ENCODE assay signal across 8 cellular contexts in the genomic region with DNA sequence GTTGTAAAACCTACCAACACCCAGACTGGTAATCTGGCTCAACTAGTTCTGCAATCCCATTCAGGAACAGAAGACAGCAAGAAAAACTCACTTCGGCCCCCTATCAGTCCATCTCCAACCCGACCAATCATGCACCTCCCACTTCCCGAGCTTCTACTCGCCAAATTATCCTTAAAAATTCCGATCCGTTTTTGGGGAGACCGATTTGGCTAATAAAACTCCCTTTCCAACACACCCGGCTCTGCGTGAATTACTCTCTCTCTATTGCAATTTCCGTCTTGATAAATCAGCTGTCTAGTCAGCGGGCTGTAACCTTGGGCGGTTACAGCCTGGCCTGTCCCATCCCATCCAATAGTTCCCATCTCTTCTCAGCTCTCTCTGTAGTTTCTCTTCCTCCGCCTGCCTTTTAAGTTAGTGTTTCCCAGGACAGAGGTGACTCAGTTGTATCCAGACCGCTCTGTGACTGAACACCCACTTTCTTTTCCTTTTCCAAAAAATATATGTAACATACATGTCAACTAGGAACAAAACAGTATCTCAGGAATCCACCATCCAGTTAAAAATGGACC. TPM values are rescaled to one million over a fixed set of nuclear protein-coding genes. Genes with fewer than 3 reads are reported as not detected.
DNase-seq lines count a peak whose midpoint lies in the region; ATAC-seq, FAIRE-seq and TF ChIP-seq lines count a peak whose summit lies in the region.

No MANE protein-coding gene starts in this region.

- H3K4me1 Mint-ChIP-seq in stimulated activated naive CD8-positive, alpha-beta T cell treated with anti-CD3 and anti-CD28 coated beads, Interleukin-15, amount 100 ng/mL, for 72 hours, result peaks cover 64% of the 10 kb centered on the region

- H3K4me3 Mint-ChIP-seq in stimulated activated naive CD8-positive, alpha-beta T cell treated with anti-CD3 and anti-CD28 coated beads, Interleukin-15, amount 100 ng/mL, for 72 hours, result peak overlapping the region; percentile 80 to 97

- peak overlapping the region; percentile 94 for H3K4me3 ChIP-seq in AG10803 (ENCODE audit: low read length)
- peak overlapping the region; percentile 85 for H3K4me3 ChIP-seq in SJCRH30
- H3K4me3 ChIP-seq in right lobe of liver, result peak overlapping the region; percentile 77 to 92 (median 88)

- H3K4me1 ChIP-seq in SJCRH30 (no peaks in the 10 kb centered on the region), right lobe of liver (peaks cover 0 to 29% (median 3%) of the 10 kb centered on the region in 4 donors)

- no peaks in the 10 kb centered on the region for H3K9me3 ChIP-seq in SJCRH30 (replicated peaks)
- H3K9me3 ChIP-seq in right lobe of liver, result no peaks in the 10 kb centered on the region

- H3K27me3 ChIP-seq in SJCRH30, result no peaks in the 10 kb centered on the region
- no peaks in the 10 kb centered on the region for H3K27me3 ChIP-seq in right lobe of liver

- TF ChIP-seq POLR2A in GM12891 (IDR thresholded peaks at IDR 0.05; ENCODE audit: low read depth, low read length), result 0 out of 2 replicates have a peak, but pooled peaks have one; percentile 14
- TF ChIP-seq POLR2A in right lobe of liver (IDR thresholded peaks at IDR 0.05), result no peak

- intact Hi-C loops in right lobe of liver (cut with DNase I), result no loop called here

- no peaks in the 10 kb centered on the region for H3K27me3 Mint-ChIP-seq in stimulated activated naive CD8-positive, alpha-beta T cell treated with anti-CD3 and anti-CD28 coated beads, Interleukin-15, amount 100 ng/mL, for 72 hours

- no peaks in the 10 kb centered on the region; the same call in 1 of the 2 replicates for H3K36me3 ChIP-seq in SJCRH30
- H3K36me3 ChIP-seq in right lobe of liver, result no peaks in the 10 kb centered on the region

- FAIRE-seq in GM12891 (lab: Jason Lieb, UNC), result peak; percentile 13

- WGBS in right lobe of liver (ENCODE audit: insufficient coverage, low coverage, low lambda C conversion rate, missing lambda C conversion rate), result 2% methylated on average over 14 of the region's 14 CpGs

- ATAC-seq in HG03432 (IDR thresholded peaks at IDR 0.05; ENCODE audit: unreplicated experiment), result peak; percentile 10
- peak; percentile 39 to 61 (median 57) for ATAC-seq in right lobe of liver
- peak; percentile 35 for ATAC-seq in stimulated activated naive CD8-positive, alpha-beta T cell treated with anti-CD3 and anti-CD28 coated beads, Interleukin-15, amount 100 ng/mL, for 72 hours
- ATAC-seq in GM18868 (IDR thresholded peaks at IDR 0.05; ENCODE audit: unreplicated experiment), result no peak

- DNase-seq in AG10803 (ENCODE audit: low read depth) (peak; percentile 66), GM12891 (ENCODE audit: insufficient read length, low spot score) (no peak), SJCRH30 (peak in 1 of 2 experiments; percentile 60), dedifferentiated amniotic fluid mesenchymal stem cell (ENCODE audit: extremely low spot score) (peak; percentile 44), right lobe of liver (no peak)
- peak in 1 of 2 donors; percentile 38 for DNase-seq in stimulated activated naive CD8-positive, alpha-beta T cell treated with anti-CD3 and anti-CD28 coated beads, Interleukin-15, amount 100 ng/mL, for 72 hours

- H3K9me3 Mint-ChIP-seq in stimulated activated naive CD8-positive, alpha-beta T cell treated with anti-CD3 and anti-CD28 coated beads, Interleukin-15, amount 100 ng/mL, for 72 hours, result no peaks in the 10 kb centered on the region

- peak overlapping the region; percentile 95 for H3K27ac ChIP-seq in SJCRH30
- H3K27ac ChIP-seq in right lobe of liver, result peak overlapping the region; percentile 72 to 92 (median 87)

- peak overlapping the region; percentile 97 for H3K27ac Mint-ChIP-seq in stimulated activated naive CD8-positive, alpha-beta T cell treated with anti-CD3 and anti-CD28 coated beads, Interleukin-15, amount 100 ng/mL, for 72 hours

- TF ChIP-seq CTCF in AG10803 (conservative IDR thresholded peaks at IDR 0.05; ENCODE audit: low read length) (no peak), right lobe of liver (IDR thresholded peaks at IDR 0.05) (no peak)

TF ChIP-seq in GM12891, 5 proteins besides CTCF, POLR2A, EP300 and RAD21:
- TF ChIP-seq SPI1 (IDR thresholded peaks at IDR 0.05; ENCODE audit: low read depth, low read length), result no peak
- no peak for TF ChIP-seq POU2F2 (IDR thresholded peaks at IDR 0.05; ENCODE audit: low read depth, low read length)
- TF ChIP-seq POLR2AphosphoS5 (IDR thresholded peaks at IDR 0.05; ENCODE audit: low read depth, low read length), result no peak
- TF ChIP-seq TAF1 (IDR thresholded peaks at IDR 0.05; ENCODE audit: low read depth, low read length), result no peak
- TF ChIP-seq PAX5 (IDR thresholded peaks at IDR 0.05; ENCODE audit: insufficient read depth, low read length, severe bottlenecking), result no peak

RNA-seq across cellular contexts. Expression of gene ACAD9, which starts 0.8 kb away (rescaled TPM):
- 22.7 TPM for polyA plus RNA-seq in GM12891 (2012; ENCODE audit: low read depth, missing spikeins)
- total RNA-seq in SJCRH30 (2014; rRNA removed; shearing (Covaris generic)), result 34.5 and 35.8 TPM in 2 replicates
- 10 to 100 TPM; 28.5 to 36.9 (median 28.9) TPM for total RNA-seq in right lobe of liver

Comparison
In these comparisons a context has a peak if more than half of its experiments do, and no peak if none do; other contexts are left out.
1. DNase-seq: peak in AG10803 (single experiment) and dedifferentiated amniotic fluid mesenchymal stem cell (single experiment); none in GM12891 (single experiment) and right lobe of liver (0 of 3).
2. Peak in every context shown above with its lines, with median percentiles within 50 percentile points of each other: H3K4me3 ChIP-seq.